In genomic region chr3:50270422-50270831, GRCh38 we compare ENCODE assay signal across 1 cellular context.
A peak's percentile ranks its signal among the peaks of the same experiment; 100 is the strongest.
TF ChIP-seq lines count a peak whose summit lies in the region.

No MANE protein-coding gene starts in this region.

TF ChIP-seq in IMR-90, 13 proteins besides CTCF, POLR2A, EP300 and RAD21:
- TF ChIP-seq ELK1 (IDR thresholded peaks at IDR 0.05; ENCODE audit: borderline replicate concordance, low read depth, low read length) (no peak), BHLHE40 (IDR thresholded peaks at IDR 0.05; ENCODE audit: low read depth, low read length) (no peak), MXI1 (IDR thresholded peaks at IDR 0.05; ENCODE audit: borderline replicate concordance, low read depth, low read length) (no peak), USF2 (IDR thresholded peaks at IDR 0.05; ENCODE audit: low read depth, low read length) (no peak), NFE2L2 (IDR thresholded peaks at IDR 0.05; ENCODE audit: low read depth, low read length) (no peak), RFX5 (IDR thresholded peaks at IDR 0.05; ENCODE audit: low read depth, low read length) (no peak), MAZ (IDR thresholded peaks at IDR 0.05; ENCODE audit: borderline replicate concordance, low read depth, low read length) (0 out of 2 replicates have a peak, but pooled peaks have one; percentile 24), SMC3 (IDR thresholded peaks at IDR 0.05; ENCODE audit: low read depth, low read length) (no peak), MAFK (IDR thresholded peaks at IDR 0.05; ENCODE audit: low read depth, low read length) (no peak), CHD1 (IDR thresholded peaks at IDR 0.05; ENCODE audit: low read depth, low read length) (no peak), CEBPB (IDR thresholded peaks at IDR 0.05; ENCODE audit: low read depth, low read length) (no peak), FOS (IDR thresholded peaks at IDR 0.05; ENCODE audit: low read depth, low read length) (peak; percentile 45; the same call in 1 of the 2 replicates)
TF ChIP-seq in IMR-90: peak in this region for 2.
